10 cellular contexts compared by ENCODE assay signal in genomic region chrX:153948002-153948466, GRCh38. TPM values are rescaled to one million over a fixed set of nuclear protein-coding genes. Genes with fewer than 3 reads are reported as not detected.
DNase-seq lines count a peak whose midpoint lies in the region; ATAC-seq and TF ChIP-seq lines count a peak whose summit lies in the region.
"Had no signal": no experiment of that assay in that cellular context is flagged by ENCODE, and none has a peak within 500 bp of the region (broad histone marks: within the 10 kb centered on the region; RNA-seq: fewer than 3 reads in every experiment).

No MANE protein-coding gene starts in this region.

- TF ChIP-seq CTCF in left lung (IDR thresholded peaks at IDR 0.05) (no peak), chondrocyte (IDR thresholded peaks at IDR 0.05) (no peak)

- H3K36me3 ChIP-seq in left lung = peaks cover 0 to 44% of the 10 kb centered on the region in 2 donors
- H3K36me3 ChIP-seq in stomach smooth muscle (ENCODE audit: control insufficient read depth in 2 of 2, insufficient read depth in 2 of 2, low read length in 2 of 2) = peaks cover 7 to 13% of the 10 kb centered on the region in 2 donors

- H3K27me3 ChIP-seq in left lung (no peaks in the 10 kb centered on the region), stomach smooth muscle (ENCODE audit: control insufficient read depth in 1 of 2, insufficient read depth in 2 of 2, low read length in 2 of 2) (peaks cover 0 to 7% of the 10 kb centered on the region in 2 donors)

- H3K9ac ChIP-seq in stomach smooth muscle (ENCODE audit: low read length in 2 of 2) = peak overlapping the region in 1 of 2 donors; percentile 29
- H3K9ac ChIP-seq: KMS-11 had no signal

- no peaks in the 10 kb centered on the region for H3K9me3 Mint-ChIP-seq in activated T-cell treated with anti-CD3 and anti-CD28 coated beads, Interleukin-2, amount 50 U/mL, for 4 hours
- no peaks in the 10 kb centered on the region for H3K9me3 Mint-ChIP-seq in activated naive CD8-positive, alpha-beta T cell treated with anti-CD3 and anti-CD28 coated beads for 36 hours
- H3K9me3 Mint-ChIP-seq in chondrocyte (ENCODE audit: low read depth) = no peaks in the 10 kb centered on the region

- H3K4me3 ChIP-seq in left lung (no peak overlapping the region), stomach smooth muscle (ENCODE audit: low read length in 2 of 2) (peak overlapping the region in 1 of 2 donors; percentile 29)

- H3K4me3 Mint-ChIP-seq in activated T-cell treated with anti-CD3 and anti-CD28 coated beads, Interleukin-2, amount 50 U/mL, for 4 hours = no peak overlapping the region
- H3K4me3 Mint-ChIP-seq in activated naive CD8-positive, alpha-beta T cell treated with anti-CD3 and anti-CD28 coated beads for 36 hours = no peak overlapping the region
- no peak overlapping the region for H3K4me3 Mint-ChIP-seq in chondrocyte (ENCODE audit: unreplicated experiment)

- intact Hi-C loops in left lung (cut with DNase I) = loop anchor here in 1 of 2 donors (10.0 kb wide), 1 partner anchor 183 kb away; the partner anchor contains the start of gene PLXNB3

- peaks cover 11% of the 10 kb centered on the region for H3K36me3 Mint-ChIP-seq in activated T-cell treated with anti-CD3 and anti-CD28 coated beads, Interleukin-2, amount 50 U/mL, for 4 hours (ENCODE audit: insufficient read depth)
- peaks cover 15% of the 10 kb centered on the region for H3K36me3 Mint-ChIP-seq in activated naive CD8-positive, alpha-beta T cell treated with anti-CD3 and anti-CD28 coated beads for 36 hours
- H3K36me3 Mint-ChIP-seq in chondrocyte (ENCODE audit: low read depth) = peaks cover 17% of the 10 kb centered on the region

- ATAC-seq in activated T-cell treated with anti-CD3 and anti-CD28 coated beads, Interleukin-2, amount 50 U/mL, for 4 hours = peak; percentile 4 to 7
- ATAC-seq in left lung (no peak), esophagus mucosa (no peak)

- peaks cover 18% of the 10 kb centered on the region for H3K4me1 Mint-ChIP-seq in activated T-cell treated with anti-CD3 and anti-CD28 coated beads, Interleukin-2, amount 50 U/mL, for 4 hours (ENCODE audit: low read depth)
- H3K4me1 Mint-ChIP-seq in activated naive CD8-positive, alpha-beta T cell treated with anti-CD3 and anti-CD28 coated beads for 36 hours = peaks cover 25% of the 10 kb centered on the region
- H3K4me1 Mint-ChIP-seq in chondrocyte (ENCODE audit: low read depth) = peaks cover 6% of the 10 kb centered on the region

- peak overlapping the region; percentile 82 for H3K27ac Mint-ChIP-seq in activated naive CD8-positive, alpha-beta T cell treated with anti-CD3 and anti-CD28 coated beads for 36 hours
- H3K27ac Mint-ChIP-seq in chondrocyte (ENCODE audit: unreplicated experiment) = no peak overlapping the region

- H3K9me3 ChIP-seq in left lung (no peaks in the 10 kb centered on the region), stomach smooth muscle (ENCODE audit: control insufficient read depth in 2 of 2, low read length in 2 of 2) (no peaks in the 10 kb centered on the region)

- DNase-seq in activated T-cell treated with anti-CD3 and anti-CD28 coated beads, Interleukin-2, amount 50 U/mL, for 4 hours = no peak
- DNase-seq in activated T-cell treated with anti-CD3 and anti-CD28 coated beads, Interleukin-2, amount 50 U/mL, for 1 hour = no peak
- DNase-seq in activated naive CD8-positive, alpha-beta T cell treated with anti-CD3 and anti-CD28 coated beads for 36 hours = no peak
- no peak for DNase-seq in left lung
- DNase-seq in NCI-H524 (lab: John Stamatoyannopoulos, UW) = no peak
- no peak for DNase-seq in chondrocyte (ENCODE audit: low spot score)

- H3K4me1 ChIP-seq in left lung (peaks cover 0 to 39% of the 10 kb centered on the region in 2 donors), stomach smooth muscle (ENCODE audit: control insufficient read depth, insufficient read depth, low read length) (peaks cover 57% of the 10 kb centered on the region)

- no peaks in the 10 kb centered on the region for H3K27me3 Mint-ChIP-seq in activated T-cell treated with anti-CD3 and anti-CD28 coated beads, Interleukin-2, amount 50 U/mL, for 4 hours (ENCODE audit: low read depth)
- no peaks in the 10 kb centered on the region for H3K27me3 Mint-ChIP-seq in activated naive CD8-positive, alpha-beta T cell treated with anti-CD3 and anti-CD28 coated beads for 36 hours
- no peaks in the 10 kb centered on the region for H3K27me3 Mint-ChIP-seq in chondrocyte (ENCODE audit: low read depth)

- peak overlapping the region; percentile 33 to 61 for H3K27ac ChIP-seq in left lung
- peak overlapping the region; percentile 85 for H3K27ac ChIP-seq in stomach smooth muscle (ENCODE audit: low read length)
- H3K27ac ChIP-seq: epithelial cell of prostate, KMS-11 had no signal

RNA-seq across cellular contexts. Expression of gene RENBP, which starts 3.6 kb away (rescaled TPM):
- total RNA-seq in activated T-cell treated with anti-CD3 and anti-CD28 coated beads, Interleukin-2, amount 50 U/mL, for 4 hours = 10 to 100 TPM in 1 of 3 donors, 1 to 10 TPM in 2; 6.9 to 10.4 (median 8.6) TPM
- total RNA-seq in activated naive CD8-positive, alpha-beta T cell treated with anti-CD3 and anti-CD28 coated beads for 36 hours = 10 to 100 TPM; 15.2 to 15.7 TPM
- total RNA-seq in left lung = 10 to 100 TPM; 44.7 to 62.1 TPM
- total RNA-seq in esophagus mucosa = 0.52 TPM
- 6.5 to 13.4 TPM (median 13.1 TPM) in 3 replicates for total RNA-seq in chondrocyte

RNA-seq across cellular contexts. Expression of gene NAA10, which starts 13.2 kb away (rescaled TPM):
- total RNA-seq in activated T-cell treated with anti-CD3 and anti-CD28 coated beads, Interleukin-2, amount 50 U/mL, for 4 hours = 100 to 1,000 TPM; 190 to 224 (median 221) TPM
- total RNA-seq in activated naive CD8-positive, alpha-beta T cell treated with anti-CD3 and anti-CD28 coated beads for 36 hours = 100 to 1,000 TPM; 150 to 153 TPM
- total RNA-seq in left lung (100 to 1,000 TPM in 1 of 2 donors, 10 to 100 TPM in 1; 87.5 to 105 TPM), esophagus mucosa (73.6 TPM), chondrocyte (89.5 to 99.8 TPM (median 91.4 TPM) in 3 replicates)

RNA-seq across cellular contexts. Expression of gene ARHGAP4, which starts 22.0 kb away (rescaled TPM):
- 100 to 1,000 TPM in 2 of 3 donors, 10 to 100 TPM in 1; 96.7 to 128 (median 108) TPM for total RNA-seq in activated T-cell treated with anti-CD3 and anti-CD28 coated beads, Interleukin-2, amount 50 U/mL, for 4 hours
- total RNA-seq in activated naive CD8-positive, alpha-beta T cell treated with anti-CD3 and anti-CD28 coated beads for 36 hours = 100 to 1,000 TPM; 112 to 123 TPM
- total RNA-seq in left lung = 10 to 100 TPM; 35.6 to 96.2 TPM
- total RNA-seq in esophagus mucosa = 7.5 TPM
- total RNA-seq in chondrocyte = 2.8 to 3.7 TPM (median 3.1 TPM) in 3 replicates

RNA-seq across cellular contexts. Expression of gene HCFC1, which starts 23.6 kb away (rescaled TPM):
- 100 to 1,000 TPM; 140 to 162 (median 150) TPM for total RNA-seq in activated T-cell treated with anti-CD3 and anti-CD28 coated beads, Interleukin-2, amount 50 U/mL, for 4 hours
- total RNA-seq in activated naive CD8-positive, alpha-beta T cell treated with anti-CD3 and anti-CD28 coated beads for 36 hours = 100 to 1,000 TPM; 140 to 142 TPM
- 10 to 100 TPM; 46.6 to 58.1 TPM for total RNA-seq in left lung
- total RNA-seq in esophagus mucosa = 33.0 TPM
- 60.1 to 89.9 TPM (median 67.2 TPM) in 3 replicates for total RNA-seq in chondrocyte

RNA-seq across cellular contexts. Expression of gene TMEM187, which starts 24.5 kb away (rescaled TPM):
- 1 to 10 TPM; 2.0 to 2.7 (median 2.3) TPM for total RNA-seq in activated T-cell treated with anti-CD3 and anti-CD28 coated beads, Interleukin-2, amount 50 U/mL, for 4 hours
- total RNA-seq in activated naive CD8-positive, alpha-beta T cell treated with anti-CD3 and anti-CD28 coated beads for 36 hours = 1 to 10 TPM; 3.4 to 6.2 TPM
- 10 to 100 TPM in 1 of 2 donors, 1 to 10 TPM in 1; 8.8 to 13.5 TPM for total RNA-seq in left lung
- total RNA-seq in esophagus mucosa = 5.1 TPM
- total RNA-seq in chondrocyte = 12.3 to 20.3 TPM (median 18.3 TPM) in 3 replicates

Comparison
In these comparisons a context has a peak if more than half of its experiments do, and no peak if none do; other contexts are left out.
1. ATAC-seq: peak in activated T-cell treated with anti-CD3 and anti-CD28 coated beads, Interleukin-2, amount 50 U/mL, for 4 hours (2 of 2); none in left lung (single experiment) and esophagus mucosa (single experiment).